Comparison of ENCODE assay signal across 9 cellular contexts in genomic region chr10:5944389-5945202, GRCh38. TPM values are rescaled to one million over a fixed set of nuclear protein-coding genes. Genes with fewer than 3 reads are reported as not detected.
DNase-seq lines count a peak whose midpoint lies in the region; ATAC-seq, FAIRE-seq and TF ChIP-seq lines count a peak whose summit lies in the region.
"Had no signal": no experiment of that assay in that cellular context is flagged by ENCODE, and none has a peak within 500 bp of the region (broad histone marks: within the 10 kb centered on the region; RNA-seq: fewer than 3 reads in every experiment).

No MANE protein-coding gene starts in this region.

- H3K9me3 ChIP-seq in keratinocyte (ENCODE audit: control insufficient read depth, low read depth, low read length) (no peaks in the 10 kb centered on the region), BE2C (no peaks in the 10 kb centered on the region)

- peak overlapping the region; percentile 51 for H3K9ac ChIP-seq in keratinocyte (ENCODE audit: control insufficient read depth, extremely low read depth, insufficient read depth, low read length)

- H3K27me3 Mint-ChIP-seq in brain: peaks cover 7% of the 10 kb centered on the region

- peaks cover 44% of the 10 kb centered on the region for H3K4me1 ChIP-seq in keratinocyte (ENCODE audit: control insufficient read depth, extremely low read depth, insufficient read depth, low read length)
- H3K4me1 ChIP-seq in BE2C: no peaks in the 10 kb centered on the region

- peak overlapping the region; percentile 78 for H2AFZ ChIP-seq in keratinocyte (ENCODE audit: control insufficient read depth, low read length)

- dilution Hi-C loops in keratinocyte (cut with MboI; ENCODE audit: extremely low pct_ligation_motif_present, low sequenced_read_pairs): no loop called here

- H3K4me2 ChIP-seq in keratinocyte (ENCODE audit: control insufficient read depth, extremely low read depth, insufficient read depth, low read depth, low read length): peak overlapping the region; percentile 85

- peak overlapping the region; percentile 45 for H3K27ac ChIP-seq in keratinocyte (ENCODE audit: control insufficient read depth, insufficient read depth, low read length)
- peak overlapping the region; percentile 68 for H3K27ac ChIP-seq in substantia nigra (ENCODE audit: low read depth, low read length, poor library complexity, severe bottlenecking)

- peaks cover 0 to 6% (median 0%) of the 10 kb centered on the region in 5 experiments for H3K9me3 Mint-ChIP-seq in brain

- TF ChIP-seq CTCF in brain (conservative IDR thresholded peaks at IDR 0.05) (no peak), keratinocyte (optimal IDR thresholded peaks at IDR 0.05 in 1 of 3, IDR thresholded peaks at IDR 0.05 in 1 of 3, conservative IDR thresholded peaks at IDR 0.05 in 1 of 3; ENCODE audit: extremely low read depth in 1 of 3, insufficient read depth in 2 of 3, low read length in 3 of 3) (no peak), BE2C (IDR thresholded peaks at IDR 0.05; ENCODE audit: low read depth, low read length) (no peak)

- no peaks in the 10 kb centered on the region for H3K36me3 Mint-ChIP-seq in brain

- no peak for ATAC-seq in HG03354 (IDR thresholded peaks at IDR 0.05; ENCODE audit: poor library complexity, severe bottlenecking, unreplicated experiment)

- peak overlapping the region in 2 of 3 experiments; percentile 33 to 39 for H3K4me3 ChIP-seq in keratinocyte (ENCODE audit: control insufficient read depth in 2 of 3, extremely low read depth in 1 of 3, insufficient read depth in 2 of 3, low read depth in 1 of 3, low read length in 3 of 3)
- no peak overlapping the region for H3K4me3 ChIP-seq in BE2C (ENCODE audit: low read depth, low read length)

- peak; percentile 93 for FAIRE-seq in keratinocyte (lab: Jason Lieb, UNC)
- FAIRE-seq: colon had no signal

- H3K4me3 Mint-ChIP-seq in brain: peak overlapping the region in 3 of 5 experiments; percentile 15 to 60 (median 33)

- H3K36me3 ChIP-seq in keratinocyte (ENCODE audit: control insufficient read depth in 2 of 2, extremely low read depth in 1 of 2, insufficient read depth in 2 of 2, low read length in 2 of 2): no peaks in the 10 kb centered on the region
- H3K36me3 ChIP-seq in BE2C: no peaks in the 10 kb centered on the region

- H3K9me1 ChIP-seq in keratinocyte (ENCODE audit: control insufficient read depth, extremely low read depth, insufficient read depth, low read length): no peaks in the 10 kb centered on the region

- H3K27me3 ChIP-seq in keratinocyte (ENCODE audit: control insufficient read depth, extremely low read depth, insufficient read depth, low read length): no peaks in the 10 kb centered on the region
- H3K27me3 ChIP-seq in BE2C: peaks cover 5% of the 10 kb centered on the region; the same call in 1 of the 2 replicates

- no peaks in the 10 kb centered on the region for H3K79me2 ChIP-seq in keratinocyte (ENCODE audit: control insufficient read depth, insufficient read depth, low read length)

- H3K4me1 Mint-ChIP-seq in brain: peaks cover 41% of the 10 kb centered on the region

- DNase-seq in HS-27A (ENCODE audit: low read depth): peak; percentile 47
- DNase-seq in keratinocyte (ENCODE audit: low read depth, low spot score): peak; percentile 63
- DNase-seq in substantia nigra (lab: John Stamatoyannopoulos, UW): peak in 20 of 49 donors; percentile 11 to 71 (median 30)
- no peak for DNase-seq in BE2C
- no peak for DNase-seq in CD1c-positive myeloid dendritic cell (ENCODE audit: extremely low spot score)
- no peak for DNase-seq in NCI-H1092 treated with DMSO at 0.1 percent for 48 hours (lab: John Stamatoyannopoulos, UW)

- no peaks in the 10 kb centered on the region for H4K20me1 ChIP-seq in keratinocyte (ENCODE audit: control insufficient read depth, extremely low read depth, insufficient read depth, low read length)

- peak overlapping the region; percentile 27 to 86 (median 73) for H3K27ac Mint-ChIP-seq in brain

RNA-seq across cellular contexts. Expression of gene IL15RA, which starts 32.7 kb away (rescaled TPM):
- polyA plus RNA-seq in brain (ENCODE audit: insufficient read depth, low read depth, low replicate concordance) (2.4 TPM), keratinocyte (3.1 to 4.9 TPM (median 3.8 TPM) in 3 replicates)
- 0.49 TPM for polyA plus RNA-seq in keratinocyte (2011; ENCODE audit: low read depth)
- polyA plus RNA-seq in keratinocyte (2011; cell fraction: cytosol; rRNA removed): 3.5 and 5.2 TPM in 2 replicates
- polyA plus RNA-seq in keratinocyte (2011; cell fraction: nucleus; rRNA removed): 7.2 and 11.1 TPM in 2 replicates
- polyA plus RNA-seq in keratinocyte (2012; ENCODE audit: low replicate concordance): 4.1 and 5.0 TPM in 2 replicates
- 2.3 to 8.4 TPM (median 3.1 TPM) in 3 replicates for polyA minus RNA-seq in keratinocyte
- 4.8 TPM for polyA minus RNA-seq in keratinocyte (2011; cell fraction: cytosol; rRNA and poly(A)+ RNA removed)
- 2.0 and 3.1 TPM in 2 replicates for polyA minus RNA-seq in keratinocyte (2011; cell fraction: nucleus; rRNA and poly(A)+ RNA removed)
- not detected for polyA plus RNA-seq in BE2C (2012; ENCODE audit: insufficient read depth, insufficient read length, low read depth)

RNA-seq across cellular contexts. Expression of gene FBH1, which starts 54.6 kb away (rescaled TPM):
- polyA plus RNA-seq in brain (ENCODE audit: insufficient read depth, low read depth, low replicate concordance): 66.3 TPM
- 55.9 to 70.0 TPM (median 61.8 TPM) in 3 replicates for polyA plus RNA-seq in keratinocyte
- polyA plus RNA-seq in keratinocyte (2011; ENCODE audit: low read depth): 78.7 TPM
- 62.0 and 66.6 TPM in 2 replicates for polyA plus RNA-seq in keratinocyte (2011; cell fraction: cytosol; rRNA removed)
- polyA plus RNA-seq in keratinocyte (2011; cell fraction: nucleus; rRNA removed): 128 and 134 TPM in 2 replicates
- polyA plus RNA-seq in keratinocyte (2012; ENCODE audit: low replicate concordance): 42.4 and 43.7 TPM in 2 replicates
- 132 to 146 TPM (median 141 TPM) in 3 replicates for polyA minus RNA-seq in keratinocyte
- polyA minus RNA-seq in keratinocyte (2011; cell fraction: cytosol; rRNA and poly(A)+ RNA removed): 88.1 TPM
- 57.0 and 97.7 TPM in 2 replicates for polyA minus RNA-seq in keratinocyte (2011; cell fraction: nucleus; rRNA and poly(A)+ RNA removed)
- 114 TPM for polyA plus RNA-seq in BE2C (2012; ENCODE audit: insufficient read depth, insufficient read length, low read depth)

RNA-seq across cellular contexts. Expression of gene ANKRD16, which starts 54.9 kb away (rescaled TPM):
- polyA plus RNA-seq in brain (ENCODE audit: insufficient read depth, low read depth, low replicate concordance): 8.5 TPM
- 5.4 to 6.2 TPM (median 6.0 TPM) in 3 replicates for polyA plus RNA-seq in keratinocyte
- 2.2 TPM for polyA plus RNA-seq in keratinocyte (2011; ENCODE audit: low read depth)
- polyA plus RNA-seq in keratinocyte (2011; cell fraction: cytosol; rRNA removed): 2.5 and 2.7 TPM in 2 replicates
- 6.3 and 6.6 TPM in 2 replicates for polyA plus RNA-seq in keratinocyte (2011; cell fraction: nucleus; rRNA removed)
- polyA plus RNA-seq in keratinocyte (2012; ENCODE audit: low replicate concordance): 1.6 and 4.9 TPM in 2 replicates
- polyA minus RNA-seq in keratinocyte: 8.1 to 26.6 TPM (median 11.4 TPM) in 3 replicates
- polyA minus RNA-seq in keratinocyte (2011; cell fraction: cytosol; rRNA and poly(A)+ RNA removed): 3.1 TPM
- 5.4 and 7.4 TPM in 2 replicates for polyA minus RNA-seq in keratinocyte (2011; cell fraction: nucleus; rRNA and poly(A)+ RNA removed)
- 10.9 TPM for polyA plus RNA-seq in BE2C (2012; ENCODE audit: insufficient read depth, insufficient read length, low read depth)

Comparison
In these comparisons a context has a peak if more than half of its experiments do, and no peak if none do; other contexts are left out.
1. DNase-seq: peak in HS-27A (single experiment) and keratinocyte (single experiment); none in BE2C (single experiment), CD1c-positive myeloid dendritic cell (single experiment) and NCI-H1092 treated with DMSO at 0.1 percent for 48 hours (single experiment).